2 cellular contexts compared by ENCODE assay signal in genomic region chr15:28718576-28718975, GRCh38. TPM values are rescaled to one million over a fixed set of nuclear protein-coding genes. Genes with fewer than 3 reads are reported as not detected.
"Had no signal": no experiment of that assay in that cellular context is flagged by ENCODE, and none has a peak within 500 bp of the region (broad histone marks: within the 10 kb centered on the region; RNA-seq: fewer than 3 reads in every experiment).

No MANE protein-coding gene starts in this region.

RNA-seq across cellular contexts. Expression of gene GOLGA8M, which starts 6.4 kb away (rescaled TPM):
- total RNA-seq: M059J, NCI-H460 had no signal
